Comparison of ENCODE assay signal across 18 cellular contexts in genomic region chr9:89554307-89554706, GRCh38. TPM values are rescaled to one million over a fixed set of nuclear protein-coding genes. Genes with fewer than 3 reads are reported as not detected.
A peak's percentile ranks its signal among the peaks of the same experiment; 100 is the strongest.
DNase-seq lines count a peak whose midpoint lies in the region; ATAC-seq and TF ChIP-seq lines count a peak whose summit lies in the region.
"Had no signal": no experiment of that assay in that cellular context is flagged by ENCODE, and none has a peak within 500 bp of the region (broad histone marks: within the 10 kb centered on the region; RNA-seq: fewer than 3 reads in every experiment).

No MANE protein-coding gene starts in this region.

- DNase-seq in MM.1S (no peak), lung (ENCODE audit: low spot score) (peak; percentile 11), Kasumi-1 (lab: John Stamatoyannopoulos, UW) (no peak), NCI-H2196 (lab: John Stamatoyannopoulos, UW; ENCODE audit: unreplicated experiment) (no peak)
- no peak for DNase-seq in stimulated activated naive CD4-positive, alpha-beta T cell treated with Interleukin-2 at 50 U/mL for 16 hours (lab: John Stamatoyannopoulos, UW)
- DNase-seq: ACHN; Caco-2; CD8-positive, alpha-beta memory T cell; DND-41; GDM1; GOT3; H9 had no signal

- H4K20me1 ChIP-seq in BLaER1 (0 out of 2 replicates have a peak, but pooled peaks cover 13% of the 10 kb centered on the region), MM.1S (ENCODE audit: insufficient read depth, low read length) (no peaks in the 10 kb centered on the region)

- H3K4me3 Mint-ChIP-seq in stimulated activated memory B cell treated with anti-CD40 and anti-IgM and Interleukin-4, amounts not matched to agents 10 μg/mL and 1 μg/mL and 100 μg/mL, for 72 hours = no peak overlapping the region
- H3K4me3 Mint-ChIP-seq: B cell; CD14-positive monocyte; CD8-positive, alpha-beta memory T cell; H9 had no signal

- H3K9me2 ChIP-seq in MM.1S (replicated peaks; ENCODE audit: insufficient read depth, low read length) = no peaks in the 10 kb centered on the region

- H3K27me3 Mint-ChIP-seq in stimulated activated memory B cell treated with anti-CD40 and anti-IgM and Interleukin-4, amounts not matched to agents 10 μg/mL and 1 μg/mL and 100 μg/mL, for 72 hours = no peaks in the 10 kb centered on the region
- H3K27me3 Mint-ChIP-seq: CD8-positive, alpha-beta memory T cell had no signal

- H3K27ac ChIP-seq in BLaER1 (no peak overlapping the region), MM.1S (ENCODE audit: low read length) (peak overlapping the region; percentile 84), lung (ENCODE audit: low read depth in 1 of 2, low read length in 1 of 2) (no peak overlapping the region)

- H3K27me3 ChIP-seq in BLaER1 (no peaks in the 10 kb centered on the region), MM.1S (replicated peaks; ENCODE audit: insufficient read depth, low read length) (no peaks in the 10 kb centered on the region), lung (ENCODE audit: control insufficient read depth, insufficient read depth) (no peaks in the 10 kb centered on the region)

- H3K27ac Mint-ChIP-seq in stimulated activated memory B cell treated with anti-CD40 and anti-IgM and Interleukin-4, amounts not matched to agents 10 μg/mL and 1 μg/mL and 100 μg/mL, for 72 hours = peak overlapping the region; percentile 62
- H3K27ac Mint-ChIP-seq: B cell, H9 had no signal

- H3K9me3 Mint-ChIP-seq in stimulated activated memory B cell treated with anti-CD40 and anti-IgM and Interleukin-4, amounts not matched to agents 10 μg/mL and 1 μg/mL and 100 μg/mL, for 72 hours = no peaks in the 10 kb centered on the region
- H3K9me3 Mint-ChIP-seq: CD8-positive, alpha-beta memory T cell had no signal

- H3K36me3 ChIP-seq in BLaER1 = no peaks in the 10 kb centered on the region
- no peaks in the 10 kb centered on the region for H3K36me3 ChIP-seq in MM.1S (replicated peaks; ENCODE audit: insufficient read depth, low read length)
- no peaks in the 10 kb centered on the region for H3K36me3 ChIP-seq in lung (ENCODE audit: control insufficient read depth in 2 of 2, insufficient read depth in 2 of 2, low read length in 2 of 2)

- H3K4me2 ChIP-seq in BLaER1 (peak overlapping the region; percentile 76), MM.1S (ENCODE audit: low read depth, low read length) (peak overlapping the region; percentile 28)

- H3K9me3 ChIP-seq in BLaER1 (no peaks in the 10 kb centered on the region), MM.1S (replicated peaks; ENCODE audit: insufficient read depth, low read length) (no peaks in the 10 kb centered on the region), lung (ENCODE audit: control insufficient read depth in 2 of 2, insufficient read depth in 1 of 2, low read length in 1 of 2) (peaks cover 0 to 5% of the 10 kb centered on the region in 2 donors)
- H3K9me3 ChIP-seq: Caco-2 had no signal

- no peaks in the 10 kb centered on the region for H3K79me2 ChIP-seq in MM.1S (ENCODE audit: low read length)

- TF ChIP-seq CTCF in MM.1S (IDR thresholded peaks at IDR 0.05; ENCODE audit: low read length) = no peak
- no peak for TF ChIP-seq CTCF in lung (IDR thresholded peaks at IDR 0.05; ENCODE audit: control extremely low read depth, extremely low read depth)

- H3K9ac ChIP-seq in BLaER1 (no peak overlapping the region), MM.1S (ENCODE audit: low read length) (peak overlapping the region; percentile 16)

- ATAC-seq in lung (ENCODE audit: insufficient read depth, low FRiP score) = no peak
- ATAC-seq in stimulated activated memory B cell treated with anti-CD40 and anti-IgM and Interleukin-4, amounts not matched to agents 10 μg/mL and 1 μg/mL and 100 μg/mL, for 72 hours = no peak
- no peak for ATAC-seq in HG02981 (IDR thresholded peaks at IDR 0.05; ENCODE audit: unreplicated experiment)

- peak overlapping the region; percentile 20; the same call in 1 of the 2 replicates for H2AFZ ChIP-seq in MM.1S (ENCODE audit: low read length)

- H3K4me1 ChIP-seq in BLaER1 (peaks cover 54% of the 10 kb centered on the region), MM.1S (ENCODE audit: low read length) (peaks cover 43% of the 10 kb centered on the region), lung (ENCODE audit: control insufficient read depth in 2 of 2, insufficient read depth in 2 of 2, low read length in 2 of 2) (peaks cover 0 to 25% of the 10 kb centered on the region in 2 donors)

- H3F3A ChIP-seq in MM.1S (ENCODE audit: insufficient read depth, low read length) = peaks cover 28% of the 10 kb centered on the region

- H3K4me1 Mint-ChIP-seq in stimulated activated memory B cell treated with anti-CD40 and anti-IgM and Interleukin-4, amounts not matched to agents 10 μg/mL and 1 μg/mL and 100 μg/mL, for 72 hours = peaks cover 26% of the 10 kb centered on the region

- H3K4me3 ChIP-seq in BLaER1 (no peak overlapping the region), MM.1S (ENCODE audit: low read length) (no peak overlapping the region), lung (no peak overlapping the region)

- H3K36me3 Mint-ChIP-seq in stimulated activated memory B cell treated with anti-CD40 and anti-IgM and Interleukin-4, amounts not matched to agents 10 μg/mL and 1 μg/mL and 100 μg/mL, for 72 hours = no peaks in the 10 kb centered on the region
- H3K36me3 Mint-ChIP-seq: CD8-positive, alpha-beta memory T cell had no signal

- WGBS in lung, 2 donors = 51 to 53% methylated on average over 4 of the region's 4 CpGs

RNA-seq across cellular contexts. Expression of gene GADD45G, which starts 50.5 kb away (rescaled TPM):
- 10 to 100 TPM in 1 of 2 donors, 1 to 10 TPM in 1; 9.9 to 36.6 TPM for total RNA-seq in lung
- 10 to 100 TPM; 30.4 to 70.3 TPM for polyA plus RNA-seq in lung
- total RNA-seq: HT1080 had no signal

RNA-seq across cellular contexts. Expression of gene SEMA4D, which starts 56.4 kb away (rescaled TPM):
- total RNA-seq in lung = 10 to 100 TPM; 26.2 to 61.5 TPM
- polyA plus RNA-seq in lung = 10 to 100 TPM in 1 of 2 donors, 1 to 10 TPM in 1; 6.7 to 31.9 TPM
